ENCODE assay signal across 8 cellular contexts in genomic region chr6:37171141-37171969, GRCh38. TPM values are rescaled to one million over a fixed set of nuclear protein-coding genes. Genes with fewer than 3 reads are reported as not detected.
DNase-seq lines count a peak whose midpoint lies in the region; ATAC-seq, FAIRE-seq and TF ChIP-seq lines count a peak whose summit lies in the region.

No MANE protein-coding gene starts in this region.

- TF ChIP-seq CTCF in mammary epithelial cell (conservative IDR thresholded peaks at IDR 0.05 in 1 of 2, IDR thresholded peaks at IDR 0.05 in 1 of 2; ENCODE audit: extremely low read depth in 1 of 2, insufficient read depth in 1 of 2, low read depth in 1 of 2, low read length in 2 of 2) (no peak), kidney (IDR thresholded peaks at IDR 0.05; ENCODE audit: borderline replicate concordance, extremely low read depth, insufficient read depth) (no peak), smooth muscle cell (IDR thresholded peaks at IDR 0.05; ENCODE audit: borderline replicate concordance, insufficient read depth, poor library complexity, severe bottlenecking) (no peak)

- H2AFZ ChIP-seq in mammary epithelial cell (ENCODE audit: low read depth, low read length) (peak overlapping the region; percentile 61), smooth muscle cell (ENCODE audit: low read depth) (no peak overlapping the region)

- peak overlapping the region; percentile 81 for H3K27ac ChIP-seq in mammary epithelial cell (ENCODE audit: insufficient read depth, low read depth, low read length)
- H3K27ac ChIP-seq in kidney (ENCODE audit: low read depth in 2 of 2, low read length in 2 of 2), result peak overlapping the region; percentile 92 to 96
- H3K27ac ChIP-seq in smooth muscle cell (ENCODE audit: low read depth), result peak overlapping the region; percentile 91

- H3K27me3 ChIP-seq in mammary epithelial cell (ENCODE audit: insufficient read depth, low read length) (no peaks in the 10 kb centered on the region), smooth muscle cell (ENCODE audit: low read depth) (no peaks in the 10 kb centered on the region)

- peak; percentile 53 for DNase-seq in stimulated activated CD4-positive, alpha-beta T cell treated with anti-CD3 and anti-CD28 coated beads, Interleukin-15, amount 100 ng/mL, for 24 hours
- no peak for DNase-seq in stimulated activated CD4-positive, alpha-beta T cell treated with anti-CD3 and anti-CD28 coated beads, Interleukin-12 subunit alpha, Interleukin-12 subunit beta, amount 100 ng/mL, for 4 hours
- DNase-seq in mammary epithelial cell (peak; percentile 47), kidney (peak; percentile 86), smooth muscle cell (lab: John Stamatoyannopoulos, UW; ENCODE audit: unreplicated experiment) (no peak), GF-D8 (lab: John Stamatoyannopoulos, UW) (no peak)

- no peaks in the 10 kb centered on the region for H3K9me3 ChIP-seq in mammary epithelial cell (replicated peaks; ENCODE audit: insufficient read depth, low read length)
- H3K9me3 ChIP-seq in kidney (ENCODE audit: control insufficient read depth in 1 of 2, low read length in 2 of 2), result no peaks in the 10 kb centered on the region
- H3K9me3 ChIP-seq in smooth muscle cell (replicated peaks; ENCODE audit: low read depth), result no peaks in the 10 kb centered on the region

- CTCF ChIA-PET in mammary epithelial cell (lab: Charles Lee; ENCODE audit: low non-redundant PET), result interaction anchor here (0.6 to 1.1 kb wide), 4 partner anchors 114 to 133 kb away, joined by 3 to 5 read pairs (median 4); no protein-coding TSS in a partner anchor

- H3K4me3 ChIP-seq in mammary epithelial cell (replicated peaks in 1 of 3; ENCODE audit: insufficient read depth in 1 of 3, low read depth in 2 of 3, low read length in 3 of 3) (peak overlapping the region; percentile 94 to 98 (median 98)), kidney (ENCODE audit: low read length in 2 of 2) (peak overlapping the region; percentile 71 to 78), smooth muscle cell (peak overlapping the region; percentile 97)

- no peak for FAIRE-seq in kidney (lab: Jason Lieb, UNC)

- peak overlapping the region; percentile 89 for H3K9ac ChIP-seq in mammary epithelial cell (ENCODE audit: insufficient read depth, low read length)
- peak overlapping the region; percentile 87 to 90 for H3K9ac ChIP-seq in kidney (ENCODE audit: low read length in 2 of 2)
- H3K9ac ChIP-seq in smooth muscle cell (ENCODE audit: low read depth), result peak overlapping the region; percentile 89

- peak; percentile 15 for ATAC-seq in SK-N-SH treated with all-trans-retinoic acid at 6 μM for 48 hours
- no peak for ATAC-seq in GM18505 (IDR thresholded peaks at IDR 0.05; ENCODE audit: unreplicated experiment)

- H4K20me1 ChIP-seq in mammary epithelial cell (ENCODE audit: insufficient read depth, low read length) (no peaks in the 10 kb centered on the region), smooth muscle cell (ENCODE audit: low read depth) (peaks cover 45% of the 10 kb centered on the region)

- in situ Hi-C loops in mammary epithelial cell (cut with MboI; ENCODE audit: low sequenced_read_pairs in 2 of 2), result loop anchor here (5.0 to 10.0 kb wide), 2 partner anchors 119 to 147 kb away; no protein-coding TSS in a partner anchor

- dilution Hi-C loops in mammary epithelial cell (cut with HindIII; ENCODE audit: low sequenced_read_pairs), result no loop called here

- peaks cover 22% of the 10 kb centered on the region for H3K4me1 ChIP-seq in mammary epithelial cell (ENCODE audit: insufficient read depth, low read length)
- H3K4me1 ChIP-seq in kidney (ENCODE audit: control insufficient read depth in 1 of 2, insufficient read depth in 1 of 2, low read depth in 1 of 2, low read length in 2 of 2), result peaks cover 8 to 11% of the 10 kb centered on the region in 2 donors
- peaks cover 12% of the 10 kb centered on the region for H3K4me1 ChIP-seq in smooth muscle cell (ENCODE audit: low read depth)

- peaks cover 16% of the 10 kb centered on the region for H3K36me3 ChIP-seq in mammary epithelial cell (ENCODE audit: insufficient read depth, low read length)
- peaks cover 14 to 22% of the 10 kb centered on the region in 2 donors for H3K36me3 ChIP-seq in kidney (ENCODE audit: control insufficient read depth in 1 of 2, insufficient read depth in 2 of 2, low read length in 2 of 2)
- H3K36me3 ChIP-seq in smooth muscle cell (ENCODE audit: low read depth), result peaks cover 20% of the 10 kb centered on the region

- WGBS in mammary epithelial cell (ENCODE audit: low coverage, missing lambda C conversion rate), result 3% methylated on average over 35 of the region's 48 CpGs
- WGBS in smooth muscle cell (ENCODE audit: low lambda C conversion rate), result 2% methylated on average over 47 of the region's 48 CpGs

- intact Hi-C loops in mammary epithelial cell (cut with micrococcal nuclease) (loop anchor here (10.0 kb wide), 1 partner anchor 407 kb away; no protein-coding TSS in a partner anchor), kidney (cut with DNase I) (loop anchor here (10.0 kb wide), 1 partner anchor 117 kb away; no protein-coding TSS in a partner anchor)

- TSS peak; percentile 94 for BruUV-seq in mammary epithelial cell (replicated peaks; lab: Mats Ljungman, UMichigan)

- no peak for TF ChIP-seq POLR2A in GM18505 (IDR thresholded peaks at IDR 0.05; ENCODE audit: borderline replicate concordance, extremely low read depth, insufficient read depth, insufficient read length)

- peaks cover 33% of the 10 kb centered on the region for H3K79me2 ChIP-seq in mammary epithelial cell (ENCODE audit: insufficient read depth, low read length)
- peaks cover 20% of the 10 kb centered on the region for H3K79me2 ChIP-seq in smooth muscle cell (ENCODE audit: low read depth)

- H3F3A ChIP-seq in smooth muscle cell (ENCODE audit: low read depth), result peaks cover 16% of the 10 kb centered on the region

- H3K4me2 ChIP-seq in mammary epithelial cell (ENCODE audit: insufficient read depth, low read depth, low read length), result peak overlapping the region; percentile 99
- H3K4me2 ChIP-seq in smooth muscle cell, result peak overlapping the region; percentile 92

TF ChIP-seq in SK-N-SH treated with all-trans-retinoic acid at 6 μM for 48 hours, 23 proteins besides CTCF, POLR2A, EP300 and RAD21 (continues in another document):
- TF ChIP-seq ZNF565 (CRISPR knock-in tag; conservative IDR thresholded peaks at IDR 0.05; ENCODE audit: low read depth) (no peak), TSHZ2 (CRISPR knock-in tag; IDR thresholded peaks at IDR 0.05) (no peak), RARB (CRISPR knock-in tag; IDR thresholded peaks at IDR 0.05) (no peak), ZFP3 (CRISPR knock-in tag; IDR thresholded peaks at IDR 0.05) (no peak), ISL1 (CRISPR knock-in tag; IDR thresholded peaks at IDR 0.05) (no peak), OSR1 (CRISPR knock-in tag; IDR thresholded peaks at IDR 0.05) (no peak), ZNF70 (CRISPR knock-in tag; IDR thresholded peaks at IDR 0.05) (no peak), PATZ1 (CRISPR knock-in tag; IDR thresholded peaks at IDR 0.05; ENCODE audit: borderline replicate concordance) (no peak), ZC3H10 (CRISPR knock-in tag; IDR thresholded peaks at IDR 0.05) (no peak), CSDC2 (CRISPR knock-in tag; IDR thresholded peaks at IDR 0.05) (no peak), GLIS3 (CRISPR knock-in tag; IDR thresholded peaks at IDR 0.05) (no peak)

RNA-seq across cellular contexts. Expression of gene PIM1, which starts 1.4 kb away (rescaled TPM):
- total RNA-seq in mammary epithelial cell, result 10 to 100 TPM in 1 of 2 donors, 1 to 10 TPM in 1; 4.7 to 29.6 TPM
- 6.3 TPM for polyA plus RNA-seq in mammary epithelial cell
- polyA minus RNA-seq in mammary epithelial cell, result 11.7 TPM
- total RNA-seq in kidney, result 30.4 TPM
- 19.1 TPM for polyA plus RNA-seq in kidney (ENCODE audit: insufficient read depth, low read depth, low replicate concordance)
- 29.3 and 29.5 TPM in 2 replicates for total RNA-seq in smooth muscle cell
- polyA plus RNA-seq in smooth muscle cell, result 35.7 and 41.9 TPM in 2 replicates

Comparison
In these comparisons a context has a peak if more than half of its experiments do, and no peak if none do; other contexts are left out.
1. DNase-seq: peak in stimulated activated CD4-positive, alpha-beta T cell treated with anti-CD3 and anti-CD28 coated beads, Interleukin-15, amount 100 ng/mL, for 24 hours (single experiment), mammary epithelial cell (single experiment) and kidney (single experiment); none in stimulated activated CD4-positive, alpha-beta T cell treated with anti-CD3 and anti-CD28 coated beads, Interleukin-12 subunit alpha, Interleukin-12 subunit beta, amount 100 ng/mL, for 4 hours (single experiment), smooth muscle cell (single experiment) and GF-D8 (single experiment).
2. Peak in every context shown above with its lines, with median percentiles within 50 percentile points of each other: H3K27ac ChIP-seq, H3K4me3 ChIP-seq and H3K9ac ChIP-seq.